In genomic region chr19:49876422-49877019, GRCh38 we compare ENCODE assay signal across 8 cellular contexts.
A peak's percentile ranks its signal among the peaks of the same experiment; 100 is the strongest.
DNase-seq lines count a peak whose midpoint lies in the region; ATAC-seq and TF ChIP-seq lines count a peak whose summit lies in the region.

No MANE protein-coding gene starts in this region.

- H3K4me3 ChIP-seq in ACC112 (ENCODE audit: low read depth, low read length) (peak overlapping the region; percentile 96), cardiac fibroblast (replicated peaks in 1 of 2; ENCODE audit: low read depth in 2 of 2, low read length in 2 of 2) (peak overlapping the region; percentile 100)

- ATAC-seq in GM18870 (IDR thresholded peaks at IDR 0.05; ENCODE audit: unreplicated experiment) (peak; percentile 33), HG03103 (IDR thresholded peaks at IDR 0.05; ENCODE audit: low read depth, unreplicated experiment) (peak; percentile 43)

- H3K4me1 ChIP-seq in ACC112 (ENCODE audit: control insufficient read depth, insufficient read depth, low read length, unreplicated experiment): peaks cover 13% of the 10 kb centered on the region

- H3K79me2 ChIP-seq in ACC112 (ENCODE audit: control insufficient read depth, insufficient read depth, low read length, unreplicated experiment): peaks cover 19% of the 10 kb centered on the region

- DNase-seq in NCI-H2196 (lab: John Stamatoyannopoulos, UW; ENCODE audit: unreplicated experiment): peak; percentile 98
- DNase-seq in cardiac fibroblast (ENCODE audit: low read depth in 2 of 2): peak; percentile 100
- peak; percentile 99 for DNase-seq in inferior parietal cortex (ENCODE audit: extremely low spot score)
- peak; percentile 93 to 95 for DNase-seq in stimulated activated CD4-positive, alpha-beta T cell treated with anti-CD3 and anti-CD28 coated beads, Interleukin-12 subunit alpha, Interleukin-12 subunit beta, amount 100 ng/mL, for 24 hours (ENCODE audit: low read depth in 2 of 2)

- H3K27ac ChIP-seq in ACC112 (ENCODE audit: low read depth, low read length) (peak overlapping the region; percentile 96), VCaP (peak overlapping the region; percentile 100)

- H2AFZ ChIP-seq in ACC112 (ENCODE audit: low read length, unreplicated experiment): peak overlapping the region; percentile 75

- TF ChIP-seq CTCF in VCaP (conservative IDR thresholded peaks at IDR 0.05) (no peak), cardiac fibroblast (IDR thresholded peaks at IDR 0.05; ENCODE audit: low read depth, low read length) (no peak)

- no peaks in the 10 kb centered on the region for H3K36me3 ChIP-seq in ACC112 (ENCODE audit: insufficient read depth, low read length)

- no peaks in the 10 kb centered on the region for H3K27me3 ChIP-seq in ACC112 (ENCODE audit: insufficient read depth, low read length)

Comparison
In these comparisons a context has a peak if more than half of its experiments do, and no peak if none do; other contexts are left out.
1. Peak in every context shown above with its lines: DNase-seq, ATAC-seq, H3K4me3 ChIP-seq and H3K27ac ChIP-seq.